Comparison of ENCODE assay signal across 18 cellular contexts in genomic region chr21:14985306-14985705, GRCh38.
DNase-seq lines count a peak whose midpoint lies in the region; FAIRE-seq and TF ChIP-seq lines count a peak whose summit lies in the region.
"Had no signal": no experiment of that assay in that cellular context is flagged by ENCODE, and none has a peak within 500 bp of the region (broad histone marks: within the 10 kb centered on the region; RNA-seq: fewer than 3 reads in every experiment).

No MANE protein-coding gene starts in this region.

- peaks cover 2% of the 10 kb centered on the region; the same call in 1 of the 2 replicates for H3K4me1 ChIP-seq in H9 (ENCODE audit: insufficient read depth, low read length)

- H3K27ac Mint-ChIP-seq in H9 = no peak overlapping the region

- H3K36me3 ChIP-seq in WERI-Rb-1 = no peaks in the 10 kb centered on the region; the same call in none of the 2 replicates

- H3K9ac ChIP-seq in H9 (ENCODE audit: extremely low read depth, insufficient read length, low read length) = no peak overlapping the region
- H3K9ac ChIP-seq: BLaER1 had no signal

- H2BK5ac ChIP-seq in H9 (ENCODE audit: insufficient read length, low read length) = no peak overlapping the region

- H3K4me1 Mint-ChIP-seq in H9 = peaks cover 21 to 22% of the 10 kb centered on the region in 2 experiments
- H3K4me1 Mint-ChIP-seq: CD14-positive monocyte had no signal

- H2BK12ac ChIP-seq in H9 (ENCODE audit: insufficient read length, low read depth, low read length) = no peak overlapping the region

- no peak overlapping the region for H2AK5ac ChIP-seq in H9 (ENCODE audit: insufficient read length, low read length)

- FAIRE-seq in RCC 7860 (lab: Jason Lieb, UNC) = peak; percentile 83
- FAIRE-seq: GM12892, GM18507 had no signal

- H3K4me2 ChIP-seq in H9 (ENCODE audit: insufficient read depth, insufficient read length, low read length) = no peak overlapping the region
- H3K4me2 ChIP-seq: BLaER1 had no signal

- no peaks in the 10 kb centered on the region for H3K23me2 ChIP-seq in H9 (ENCODE audit: insufficient read length, low read depth, low read length, poor library complexity, severe bottlenecking)

- no peak overlapping the region for H2BK20ac ChIP-seq in H9 (ENCODE audit: low read depth, low read length, poor library complexity, severe bottlenecking)

- H3K27ac ChIP-seq in H9 (ENCODE audit: insufficient read length, low read depth, low read length) (no peak overlapping the region), WERI-Rb-1 (no peak overlapping the region)
- H3K27ac ChIP-seq: BLaER1 had no signal

- peaks cover 0 to 11% (median 7%) of the 10 kb centered on the region in 3 experiments; a peak in 5 of 7 replicates for H3K36me3 Mint-ChIP-seq in H9 (ENCODE audit: insufficient read depth in 1 of 3, low read depth in 3 of 3)

- H2AFZ ChIP-seq in H9 (ENCODE audit: low read length) = no peak overlapping the region

- H3K14ac ChIP-seq in H9 (ENCODE audit: insufficient read depth, low read length) = no peak overlapping the region

- H3K79me2 ChIP-seq in H9 (ENCODE audit: insufficient read depth, low read length) = no peaks in the 10 kb centered on the region

- WGBS in H9 (ENCODE audit: extremely low coverage, insufficient read length, low lambda C conversion rate) = no CpG with 5 or more reads among the region's 3 CpGs

- TF ChIP-seq CTCF in H9 (conservative IDR thresholded peaks at IDR 0.05) (no peak), WERI-Rb-1 (IDR thresholded peaks at IDR 0.05; ENCODE audit: low read depth, low read length) (no peak)

- no peak overlapping the region for H3K4ac ChIP-seq in H9 (ENCODE audit: low read depth, low read length)

- H3K4me3 Mint-ChIP-seq in H9 = no peak overlapping the region
- H3K4me3 Mint-ChIP-seq: CD14-positive monocyte; CD4-positive, alpha-beta memory T cell had no signal

- DNase-seq in HCEC 1CT (peak; percentile 22), RCC 7860 (ENCODE audit: low spot score) (no peak), amniotic epithelial cell (ENCODE audit: low read depth) (peak; percentile 85), myocyte (ENCODE audit: low read depth) (peak; percentile 11), NCI-H1048 (lab: John Stamatoyannopoulos, UW) (no peak), H9 (no peak), WERI-Rb-1 (no peak)
- DNase-seq: 8988T; CD4-positive, alpha-beta memory T cell; DMS153; DMS79; GDM1; GOT3; H7 had no signal

- H4K8ac ChIP-seq in H9 (replicated peaks; ENCODE audit: insufficient read length, low read depth, low read length) = no peak overlapping the region

- no peaks in the 10 kb centered on the region for H3K9me3 ChIP-seq in H9 (ENCODE audit: control insufficient read depth, low read depth, low read length)
- no peaks in the 10 kb centered on the region for H3K9me3 ChIP-seq in WERI-Rb-1 (ENCODE audit: severe bottlenecking)
- H3K9me3 ChIP-seq: BLaER1 had no signal

- no peak overlapping the region for H3K18ac ChIP-seq in H9 (ENCODE audit: insufficient read length, low read depth, low read length)

- H3K23ac ChIP-seq in H9 (ENCODE audit: insufficient read length, low read depth, low read length) = no peak overlapping the region

- H4K5ac ChIP-seq in H9 (ENCODE audit: insufficient read length, low read depth, low read length) = no peak overlapping the region

- H3K4me3 ChIP-seq in WERI-Rb-1 (ENCODE audit: low read depth, low read length) = no peak overlapping the region
- H3K4me3 ChIP-seq: BLaER1 had no signal

- no peaks in the 10 kb centered on the region for H4K20me1 ChIP-seq in H9 (ENCODE audit: control insufficient read depth, insufficient read depth, insufficient read length)

- no peaks in the 10 kb centered on the region for H3K27me3 ChIP-seq in H9 (ENCODE audit: insufficient read depth, low read length)
- H3K27me3 ChIP-seq in WERI-Rb-1 (ENCODE audit: insufficient read depth, low read depth, severe bottlenecking) = no peaks in the 10 kb centered on the region
- H3K27me3 ChIP-seq: BLaER1 had no signal

- H2BK120ac ChIP-seq in H9 (ENCODE audit: low read depth, low read length, poor library complexity, severe bottlenecking) = no peak overlapping the region

- H4K91ac ChIP-seq in H9 (ENCODE audit: insufficient read length, low read depth, low read length) = no peak overlapping the region

- H3K9me3 Mint-ChIP-seq in H9 = peaks cover 0 to 1% of the 10 kb centered on the region in 2 experiments; a peak in 1 of 5 replicates
- H3K9me3 Mint-ChIP-seq: CD14-positive monocyte; CD4-positive, alpha-beta memory T cell had no signal

- H3T11ph ChIP-seq in H9 (ENCODE audit: low read length) = no peak overlapping the region

- H3K79me1 ChIP-seq in H9 (ENCODE audit: insufficient read depth, low read depth, low read length, poor library complexity, severe bottlenecking) = no peaks in the 10 kb centered on the region

- H3K56ac ChIP-seq in H9 (ENCODE audit: insufficient read length, low read depth, low read length) = no peak overlapping the region

- no peak overlapping the region for H2BK15ac ChIP-seq in H9 (ENCODE audit: low read depth, low read length)

- peaks cover 45% of the 10 kb centered on the region for H3K27me3 Mint-ChIP-seq in H9 (ENCODE audit: low read depth)
- H3K27me3 Mint-ChIP-seq: CD4-positive, alpha-beta memory T cell had no signal

Comparison
In these comparisons a context has a peak if more than half of its experiments do, and no peak if none do; other contexts are left out.
1. DNase-seq: peak in HCEC 1CT (single experiment), amniotic epithelial cell (single experiment) and myocyte (single experiment); none in RCC 7860 (single experiment), NCI-H1048 (single experiment), H9 (single experiment) and WERI-Rb-1 (single experiment).